ENCODE assay signal across 10 cellular contexts in genomic region chr6:145736854-145737181, GRCh38. TPM values are rescaled to one million over a fixed set of nuclear protein-coding genes. Genes with fewer than 3 reads are reported as not detected.
A peak's percentile ranks its signal among the peaks of the same experiment; 100 is the strongest.
DNase-seq lines count a peak whose midpoint lies in the region; ATAC-seq and TF ChIP-seq lines count a peak whose summit lies in the region.
"Had no signal": no experiment of that assay in that cellular context is flagged by ENCODE, and none has a peak within 500 bp of the region (broad histone marks: within the 10 kb centered on the region; RNA-seq: fewer than 3 reads in every experiment).

No MANE protein-coding gene starts in this region.

- H3K9me3 Mint-ChIP-seq in nephron progenitor cell = peaks cover 26% of the 10 kb centered on the region

- H3K4me3 Mint-ChIP-seq in nephron progenitor cell = peak overlapping the region; percentile 90

- no peak for ATAC-seq in GM19452 (IDR thresholded peaks at IDR 0.05; ENCODE audit: unreplicated experiment)
- no peak for ATAC-seq in HG02973 (IDR thresholded peaks at IDR 0.05; ENCODE audit: unreplicated experiment)

- H3K4me1 Mint-ChIP-seq in nephron progenitor cell = peaks cover 40% of the 10 kb centered on the region

- TF ChIP-seq CTCF in coronary artery (IDR thresholded peaks at IDR 0.05) (no peak), nephron progenitor cell (IDR thresholded peaks at IDR 0.05) (no peak)

- H3K4me3 ChIP-seq in coronary artery = peak overlapping the region; percentile 79

- H3K27me3 Mint-ChIP-seq in nephron progenitor cell (ENCODE audit: low read depth, poor library complexity) = peaks cover 4% of the 10 kb centered on the region

- DNase-seq in AG08396 (ENCODE audit: low spot score) (peak; percentile 53), M059J (ENCODE audit: low read depth) (peak; percentile 77), coronary artery (ENCODE audit: low spot score) (no peak), nephron progenitor cell (no peak), T-helper 9 cell (no peak), NCI-H2171 treated with DMSO at 0.1 percent for 48 hours (lab: John Stamatoyannopoulos, UW) (no peak)
- DNase-seq: DMS79 treated with DMSO at 0.1 percent for 48 hours had no signal

- peaks cover 18% of the 10 kb centered on the region for H3K36me3 Mint-ChIP-seq in nephron progenitor cell (ENCODE audit: low read depth)

- peak overlapping the region; percentile 73 to 99 for H3K27ac ChIP-seq in coronary artery
- H3K27ac ChIP-seq: neutrophil had no signal

- peak overlapping the region; percentile 72 for H3K27ac Mint-ChIP-seq in nephron progenitor cell

RNA-seq across cellular contexts. Expression of gene EPM2A, which starts 1.5 kb away (rescaled TPM):
- 5.7 and 10.0 TPM in 2 replicates for total RNA-seq in M059J (2014; rRNA removed; shearing (Covaris generic))

Comparison
In these comparisons a context has a peak if more than half of its experiments do, and no peak if none do; other contexts are left out.
1. DNase-seq: peak in AG08396 (single experiment) and M059J (single experiment); none in coronary artery (single experiment), nephron progenitor cell (single experiment), T-helper 9 cell (single experiment) and NCI-H2171 treated with DMSO at 0.1 percent for 48 hours (single experiment).